Comparison of ENCODE assay signal across 2 cellular contexts in genomic region chr19:44574201-44574950, GRCh38.
TF ChIP-seq lines count a peak whose summit lies in the region.

No MANE protein-coding gene starts in this region.

TF ChIP-seq in IMR-90, 13 proteins besides CTCF, POLR2A, EP300 and RAD21 (continued from another document):
- no peak for TF ChIP-seq USF2 (IDR thresholded peaks at IDR 0.05; ENCODE audit: low read depth, low read length)
- no peak for TF ChIP-seq NFE2L2 (IDR thresholded peaks at IDR 0.05; ENCODE audit: low read depth, low read length)
- no peak for TF ChIP-seq MAZ (IDR thresholded peaks at IDR 0.05; ENCODE audit: borderline replicate concordance, low read depth, low read length)
- no peak for TF ChIP-seq SMC3 (IDR thresholded peaks at IDR 0.05; ENCODE audit: low read depth, low read length)
- TF ChIP-seq FOS (IDR thresholded peaks at IDR 0.05; ENCODE audit: low read depth, low read length): no peak

TF ChIP-seq in WTC11, 78 proteins besides CTCF, POLR2A, EP300 and RAD21 (continued from another document):
- TF ChIP-seq ZSCAN18 (CRISPR knock-in tag; IDR thresholded peaks at IDR 0.05) (no peak), STAT6 (CRISPR knock-in tag; conservative IDR thresholded peaks at IDR 0.05; ENCODE audit: low read depth) (no peak), ATF1 (CRISPR knock-in tag; IDR thresholded peaks at IDR 0.05) (no peak), ERG (CRISPR knock-in tag; IDR thresholded peaks at IDR 0.05) (no peak), ETV6 (CRISPR knock-in tag; IDR thresholded peaks at IDR 0.05) (no peak), ZNF281 (CRISPR knock-in tag; IDR thresholded peaks at IDR 0.05) (no peak), ZNF121 (CRISPR knock-in tag; IDR thresholded peaks at IDR 0.05) (no peak), HMGXB4 (CRISPR knock-in tag; IDR thresholded peaks at IDR 0.05) (no peak), FOXJ3 (CRISPR knock-in tag; IDR thresholded peaks at IDR 0.05; ENCODE audit: borderline replicate concordance) (no peak), TCF7 (CRISPR knock-in tag; IDR thresholded peaks at IDR 0.05; ENCODE audit: low read depth) (no peak), FOXK1 (CRISPR knock-in tag; IDR thresholded peaks at IDR 0.05) (no peak), ELF4 (CRISPR knock-in tag; IDR thresholded peaks at IDR 0.05; ENCODE audit: low read depth) (no peak), ZNF423 (CRISPR knock-in tag; IDR thresholded peaks at IDR 0.05) (no peak), ZNF232 (CRISPR knock-in tag; IDR thresholded peaks at IDR 0.05) (no peak), MYBL2 (CRISPR knock-in tag; IDR thresholded peaks at IDR 0.05) (no peak)
